ENCODE assay signal across 22 cellular contexts in genomic region chr17:77872199-77872598, GRCh38.
A peak's percentile ranks its signal among the peaks of the same experiment; 100 is the strongest.
DNase-seq lines count a peak whose midpoint lies in the region; ATAC-seq and TF ChIP-seq lines count a peak whose summit lies in the region.
"Had no signal": no experiment of that assay in that cellular context is flagged by ENCODE, and none has a peak within 500 bp of the region (broad histone marks: within the 10 kb centered on the region; RNA-seq: fewer than 3 reads in every experiment).

No MANE protein-coding gene starts in this region.

- peaks cover 7% of the 10 kb centered on the region for H3K36me3 Mint-ChIP-seq in activated naive CD8-positive, alpha-beta T cell
- H3K36me3 Mint-ChIP-seq in activated naive CD8-positive, alpha-beta T cell treated with anti-CD3 and anti-CD28 coated beads for 36 hours: peaks cover 10% of the 10 kb centered on the region

- ATAC-seq in upper lobe of left lung (ENCODE audit: low FRiP score in 2 of 2): no peak
- ATAC-seq in HG02610 (IDR thresholded peaks at IDR 0.05; ENCODE audit: unreplicated experiment): no peak
- ATAC-seq: left lobe of liver; stimulated activated memory B cell treated with anti-CD40 and anti-IgM and Interleukin-4, amounts not matched to agents 10 μg/mL and 1 μg/mL and 100 μg/mL, for 72 hours had no signal

- peaks cover 61% of the 10 kb centered on the region for H3K4me1 Mint-ChIP-seq in activated naive CD8-positive, alpha-beta T cell (ENCODE audit: low read depth)
- H3K4me1 Mint-ChIP-seq in activated naive CD8-positive, alpha-beta T cell treated with anti-CD3 and anti-CD28 coated beads for 36 hours: peaks cover 49% of the 10 kb centered on the region
- H3K4me1 Mint-ChIP-seq: neural crest cell had no signal

- peaks cover 0 to 14% (median 10%) of the 10 kb centered on the region in 4 donors for H3K9me3 ChIP-seq in upper lobe of left lung
- H3K9me3 ChIP-seq: HAP-1, prostate gland, thyroid gland had no signal

- H3K9me3 Mint-ChIP-seq in activated naive CD8-positive, alpha-beta T cell (ENCODE audit: low read depth): peaks cover 3% of the 10 kb centered on the region
- peaks cover 11% of the 10 kb centered on the region for H3K9me3 Mint-ChIP-seq in activated naive CD8-positive, alpha-beta T cell treated with anti-CD3 and anti-CD28 coated beads for 36 hours

- TF ChIP-seq POLR2A in upper lobe of left lung (IDR thresholded peaks at IDR 0.05): no peak

- TF ChIP-seq EP300 in upper lobe of left lung (IDR thresholded peaks at IDR 0.05): no peak

- peak overlapping the region; percentile 68 for H3K27ac Mint-ChIP-seq in activated naive CD8-positive, alpha-beta T cell
- no peak overlapping the region for H3K27ac Mint-ChIP-seq in activated naive CD8-positive, alpha-beta T cell treated with anti-CD3 and anti-CD28 coated beads for 36 hours
- H3K27ac Mint-ChIP-seq: mesothelial cell of epicardium; stimulated activated memory B cell treated with anti-CD40 and anti-IgM and Interleukin-4, amounts not matched to agents 10 μg/mL and 1 μg/mL and 100 μg/mL, for 72 hours had no signal

- WGBS in upper lobe of left lung, 2 donors: 68 to 73% methylated on average over 11 of the region's 11 CpGs

- H3K4me3 ChIP-seq in upper lobe of left lung: no peak overlapping the region
- H3K4me3 ChIP-seq: HAP-1, prostate gland, SJCRH30, thyroid gland had no signal

- H3K36me3 ChIP-seq in upper lobe of left lung: no peaks in the 10 kb centered on the region
- H3K36me3 ChIP-seq: HAP-1, prostate gland, SJCRH30, thyroid gland had no signal

- H3K4me3 Mint-ChIP-seq in activated naive CD8-positive, alpha-beta T cell: peak overlapping the region; percentile 58
- H3K4me3 Mint-ChIP-seq in activated naive CD8-positive, alpha-beta T cell treated with anti-CD3 and anti-CD28 coated beads for 36 hours: no peak overlapping the region
- H3K4me3 Mint-ChIP-seq: mesothelial cell of epicardium; neural crest cell; stimulated activated memory B cell treated with anti-CD40 and anti-IgM and Interleukin-4, amounts not matched to agents 10 μg/mL and 1 μg/mL and 100 μg/mL, for 72 hours had no signal

- TF ChIP-seq CTCF in upper lobe of left lung (IDR thresholded peaks at IDR 0.05): no peak

- peaks cover 0 to 5% (median 2%) of the 10 kb centered on the region in 4 donors for H3K4me1 ChIP-seq in upper lobe of left lung
- H3K4me1 ChIP-seq: HAP-1, prostate gland, thyroid gland had no signal

- H3K27ac ChIP-seq in upper lobe of left lung: peak overlapping the region; percentile 30 to 76 (median 36)
- H3K27ac ChIP-seq: prostate gland, SJCRH30, thyroid gland had no signal

- H3K27me3 ChIP-seq in upper lobe of left lung: no peaks in the 10 kb centered on the region
- H3K27me3 ChIP-seq: SJCRH30, thyroid gland had no signal

- no peak for DNase-seq in activated naive CD8-positive, alpha-beta T cell treated with anti-CD3 and anti-CD28 coated beads for 36 hours
- DNase-seq in T-helper 2 cell: peak in 3 of 5 experiments; percentile 30 to 67 (median 49)
- peak; percentile 13 for DNase-seq in effector CD4-positive, alpha-beta T cell
- DNase-seq in upper lobe of left lung: no peak
- no peak for DNase-seq in GM03348 (ENCODE audit: low spot score)
- DNase-seq: activated CD4-positive, CD25-positive, alpha-beta regulatory T cell; activated CD8-positive, alpha-beta memory T cell treated with anti-CD3 and anti-CD28 coated beads, Interleukin-2, amount 50 U/mL, for 48 hours; cortex of kidney; DMS79 treated with DMSO at 0.1 percent for 48 hours; NCI-H1092; NCI-H1930; NCI-H345; SJCRH30; thyroid gland had no signal

- no peaks in the 10 kb centered on the region for H3K27me3 Mint-ChIP-seq in activated naive CD8-positive, alpha-beta T cell
- no peaks in the 10 kb centered on the region for H3K27me3 Mint-ChIP-seq in activated naive CD8-positive, alpha-beta T cell treated with anti-CD3 and anti-CD28 coated beads for 36 hours

Comparison
In these comparisons a context has a peak if more than half of its experiments do, and no peak if none do; other contexts are left out.
1. DNase-seq: peak in T-helper 2 cell (3 of 5) and effector CD4-positive, alpha-beta T cell (single experiment); none in activated naive CD8-positive, alpha-beta T cell treated with anti-CD3 and anti-CD28 coated beads for 36 hours (single experiment), upper lobe of left lung (0 of 2) and GM03348 (single experiment).